21 cellular contexts compared by ENCODE assay signal in the genomic region with DNA sequence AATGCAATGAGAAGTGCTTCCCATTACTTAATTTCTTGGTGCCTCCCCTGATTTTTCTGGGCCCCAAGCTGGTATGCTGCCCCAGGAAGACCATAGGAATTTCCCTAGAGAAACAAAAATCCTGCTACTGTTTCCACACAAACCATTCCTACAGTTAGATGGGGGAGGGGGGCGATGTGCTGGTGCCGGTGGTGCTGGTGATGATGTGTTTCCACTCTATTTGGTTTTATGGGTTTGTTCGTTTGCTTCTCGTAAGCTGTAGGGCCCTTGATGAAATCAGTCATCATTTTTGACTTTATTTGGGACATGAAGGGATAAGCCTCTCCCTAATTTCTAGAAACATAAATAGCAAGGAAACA.
DNase-seq lines count a peak whose midpoint lies in the region; ATAC-seq and TF ChIP-seq lines count a peak whose summit lies in the region.
"Had no signal": no experiment of that assay in that cellular context is flagged by ENCODE, and none has a peak within 500 bp of the region (broad histone marks: within the 10 kb centered on the region; RNA-seq: fewer than 3 reads in every experiment).

No MANE protein-coding gene starts in this region.

- no peaks in the 10 kb centered on the region for H3K36me3 Mint-ChIP-seq in activated CD8-positive, alpha-beta T cell treated with anti-CD3 and anti-CD28 coated beads for 36 hours (ENCODE audit: low read depth)
- H3K36me3 Mint-ChIP-seq: activated naive CD8-positive, alpha-beta T cell treated with anti-CD3 and anti-CD28 coated beads, Interleukin-2, amount 10 ng/mL, durations not matched to agents 7 days and 5 days; CD4-positive, CD25-positive, alpha-beta regulatory T cell; neural progenitor cell had no signal

- H3K27ac ChIP-seq in KMS-11 (peak overlapping the region; percentile 52), SJSA1 (peak overlapping the region; percentile 20; the same call in 1 of the 2 replicates)
- H3K27ac ChIP-seq: esophagus muscularis mucosa, neural progenitor cell, psoas muscle, skin epidermis had no signal

- H3K4me2 ChIP-seq in KMS-11, result peak overlapping the region; percentile 73; the same call in 1 of the 2 replicates
- H3K4me2 ChIP-seq: neural progenitor cell had no signal

- no peak overlapping the region for H3K4me3 ChIP-seq in KMS-11 (IDR thresholded peaks at IDR 0.05; ENCODE audit: insufficient read depth, low read depth, low read length)
- peak overlapping the region; percentile 11; the same call in 1 of the 2 replicates for H3K4me3 ChIP-seq in SJSA1
- H3K4me3 ChIP-seq: esophagus muscularis mucosa, neural progenitor cell, psoas muscle, skin epidermis had no signal

- H3K4me3 Mint-ChIP-seq in activated CD8-positive, alpha-beta T cell treated with anti-CD3 and anti-CD28 coated beads for 36 hours, result no peak overlapping the region
- H3K4me3 Mint-ChIP-seq: activated CD4-positive, alpha-beta T cell treated with anti-CD3 and anti-CD28 coated beads, Interleukin-2, amount 10 ng/mL, durations not matched to agents 7 days and 5 days; activated naive CD8-positive, alpha-beta T cell treated with anti-CD3 and anti-CD28 coated beads, Interleukin-2, amount 10 ng/mL, durations not matched to agents 7 days and 5 days; CD4-positive, CD25-positive, alpha-beta regulatory T cell; effector memory CD8-positive, alpha-beta T cell; neural progenitor cell had no signal

- H3K27ac Mint-ChIP-seq in activated CD8-positive, alpha-beta T cell treated with anti-CD3 and anti-CD28 coated beads for 36 hours, result no peak overlapping the region
- H3K27ac Mint-ChIP-seq: activated CD4-positive, alpha-beta T cell treated with anti-CD3 and anti-CD28 coated beads, Interleukin-2, amount 10 ng/mL, durations not matched to agents 7 days and 5 days; activated naive CD8-positive, alpha-beta T cell treated with anti-CD3 and anti-CD28 coated beads, Interleukin-2, amount 10 ng/mL, durations not matched to agents 7 days and 5 days; effector memory CD8-positive, alpha-beta T cell; neural progenitor cell had no signal

- H4K20me1 ChIP-seq in KMS-11 (ENCODE audit: insufficient read depth), result no peaks in the 10 kb centered on the region

- intact Hi-C loops in activated CD8-positive, alpha-beta T cell treated with anti-CD3 and anti-CD28 coated beads for 36 hours (cut with micrococcal nuclease), result no loop called here

- TF ChIP-seq CTCF in KMS-11 (conservative IDR thresholded peaks at IDR 0.05; ENCODE audit: low read depth, low read length), result no peak
- TF ChIP-seq CTCF in activated CD8-positive, alpha-beta T cell treated with anti-CD3 and anti-CD28 coated beads for 36 hours (IDR thresholded peaks at IDR 0.05), result no peak

- CTCF ChIA-PET in activated CD8-positive, alpha-beta T cell treated with anti-CD3 and anti-CD28 coated beads for 36 hours (lab: Charles Lee), result no interaction called here

- H3K9me3 ChIP-seq in SJSA1 (replicated peaks), result no peaks in the 10 kb centered on the region
- H3K9me3 ChIP-seq: esophagus muscularis mucosa, psoas muscle had no signal

- peak; percentile 60 for ATAC-seq in left lobe of liver
- no peak for ATAC-seq in activated CD8-positive, alpha-beta T cell treated with anti-CD3 and anti-CD28 coated beads for 36 hours
- ATAC-seq: effector memory CD8-positive, alpha-beta T cell; psoas muscle had no signal

- H3K9ac ChIP-seq in KMS-11, result peak overlapping the region; percentile 77
- H3K9ac ChIP-seq: neural progenitor cell had no signal

- no peaks in the 10 kb centered on the region for H3K79me2 ChIP-seq in KMS-11 (ENCODE audit: insufficient read depth, low read depth)

- peaks cover 2% of the 10 kb centered on the region for H3K27me3 Mint-ChIP-seq in activated CD8-positive, alpha-beta T cell treated with anti-CD3 and anti-CD28 coated beads for 36 hours

- no peaks in the 10 kb centered on the region for H3K36me3 ChIP-seq in KMS-11 (ENCODE audit: insufficient read depth)
- H3K36me3 ChIP-seq in SJSA1, result no peaks in the 10 kb centered on the region
- H3K36me3 ChIP-seq: esophagus muscularis mucosa, neural progenitor cell had no signal

- H3K27me3 ChIP-seq in KMS-11 (ENCODE audit: insufficient read depth, low read depth) (no peaks in the 10 kb centered on the region), SJSA1 (replicated peaks) (no peaks in the 10 kb centered on the region)
- H3K27me3 ChIP-seq: esophagus muscularis mucosa, neural progenitor cell had no signal

- POLR2A ChIA-PET in activated CD8-positive, alpha-beta T cell treated with anti-CD3 and anti-CD28 coated beads for 36 hours (lab: Charles Lee), result no interaction called here

- peak overlapping the region; percentile 99 for H2AFZ ChIP-seq in KMS-11 (ENCODE audit: low read depth)

- H3K4me1 ChIP-seq in KMS-11 (ENCODE audit: low read depth, poor library complexity, severe bottlenecking) (peaks cover 8% of the 10 kb centered on the region), SJSA1 (replicated peaks) (peaks cover 9% of the 10 kb centered on the region; the same call in 1 of the 2 replicates)
- H3K4me1 ChIP-seq: esophagus muscularis mucosa, psoas muscle had no signal

- no peaks in the 10 kb centered on the region for H3K9me3 Mint-ChIP-seq in activated CD8-positive, alpha-beta T cell treated with anti-CD3 and anti-CD28 coated beads for 36 hours
- H3K9me3 Mint-ChIP-seq: activated CD4-positive, alpha-beta T cell treated with anti-CD3 and anti-CD28 coated beads, Interleukin-2, amount 10 ng/mL, durations not matched to agents 7 days and 5 days; activated naive CD8-positive, alpha-beta T cell treated with anti-CD3 and anti-CD28 coated beads, Interleukin-2, amount 10 ng/mL, durations not matched to agents 7 days and 5 days; effector memory CD8-positive, alpha-beta T cell; neural progenitor cell had no signal

- DNase-seq in DMS 273 (lab: John Stamatoyannopoulos, UW; ENCODE audit: unreplicated experiment) (peak; percentile 57), SJSA1 (ENCODE audit: low read depth in 1 of 2, low spot score in 2 of 2) (no peak), left lobe of liver (ENCODE audit: low spot score) (no peak), kidney tubule cell (ENCODE audit: low spot score) (no peak), LoVo (ENCODE audit: low spot score) (no peak)
- no peak for DNase-seq in activated CD8-positive, alpha-beta T cell treated with anti-CD3 and anti-CD28 coated beads for 36 hours
- DNase-seq: activated CD4-positive, alpha-beta T cell treated with anti-CD3 and anti-CD28 coated beads, Interleukin-2, amount 10 ng/mL, durations not matched to agents 7 days and 5 days; activated naive CD8-positive, alpha-beta T cell treated with anti-CD3 and anti-CD28 coated beads, Interleukin-2, amount 10 ng/mL, durations not matched to agents 7 days and 5 days; CD4-positive, CD25-positive, alpha-beta regulatory T cell; DND-41; effector memory CD8-positive, alpha-beta T cell; kidney; psoas muscle; SIG-M5; stimulated activated CD4-positive, alpha-beta T cell treated with anti-CD3 and anti-CD28 coated beads, Interleukin-1b, Interleukin-23, amount 100 ng/mL, for 48 hours; substantia nigra; T-helper 2 cell had no signal

- H3K4me1 Mint-ChIP-seq in activated CD8-positive, alpha-beta T cell treated with anti-CD3 and anti-CD28 coated beads for 36 hours (ENCODE audit: low read depth), result no peaks in the 10 kb centered on the region
- H3K4me1 Mint-ChIP-seq: activated CD4-positive, alpha-beta T cell treated with anti-CD3 and anti-CD28 coated beads, Interleukin-2, amount 10 ng/mL, durations not matched to agents 7 days and 5 days; activated naive CD8-positive, alpha-beta T cell treated with anti-CD3 and anti-CD28 coated beads, Interleukin-2, amount 10 ng/mL, durations not matched to agents 7 days and 5 days; CD4-positive, CD25-positive, alpha-beta regulatory T cell had no signal
